In genomic region chr4:109251396-109251795, GRCh38 we compare ENCODE assay signal across 17 cellular contexts. TPM values are rescaled to one million over a fixed set of nuclear protein-coding genes. Genes with fewer than 3 reads are reported as not detected.
A peak's percentile ranks its signal among the peaks of the same experiment; 100 is the strongest.
DNase-seq lines count a peak whose midpoint lies in the region; ATAC-seq, FAIRE-seq and TF ChIP-seq lines count a peak whose summit lies in the region.
"Had no signal": no experiment of that assay in that cellular context is flagged by ENCODE, and none has a peak within 500 bp of the region (broad histone marks: within the 10 kb centered on the region; RNA-seq: fewer than 3 reads in every experiment).

No MANE protein-coding gene starts in this region.

- H3K4me1 ChIP-seq in HepG2 (ENCODE audit: insufficient read depth, low read length) (no peaks in the 10 kb centered on the region; the same call in 1 of the 2 replicates), right lobe of liver (no peaks in the 10 kb centered on the region), ectodermal cell (ENCODE audit: control insufficient read depth, insufficient read depth, low read length) (no peaks in the 10 kb centered on the region), SK-N-SH (ENCODE audit: control insufficient read depth in 1 of 2, insufficient read depth in 2 of 2, low read depth in 1 of 2, low read length in 1 of 2) (no peaks in the 10 kb centered on the region)
- H3K4me1 ChIP-seq: BLaER1 had no signal

- H3K79me2 ChIP-seq in HepG2 (ENCODE audit: insufficient read depth, low read length) (no peaks in the 10 kb centered on the region), SK-N-SH (ENCODE audit: insufficient read depth) (no peaks in the 10 kb centered on the region)

- no peak for TF ChIP-seq CTCF in HepG2 (CRISPR knock-in tag; IDR thresholded peaks at IDR 0.05)
- TF ChIP-seq CTCF in right lobe of liver (IDR thresholded peaks at IDR 0.05): no peak
- no peak for TF ChIP-seq CTCF in SK-N-SH (IDR thresholded peaks at IDR 0.05)
- no peak for TF ChIP-seq CTCF in osteocyte (IDR thresholded peaks at IDR 0.05)

- H3K36me3 ChIP-seq in HepG2 (replicated peaks in 1 of 2; ENCODE audit: control insufficient read depth in 1 of 2, insufficient read depth in 2 of 2, low read length in 2 of 2): no peaks in the 10 kb centered on the region
- no peaks in the 10 kb centered on the region for H3K36me3 ChIP-seq in right lobe of liver
- no peaks in the 10 kb centered on the region for H3K36me3 ChIP-seq in ectodermal cell (ENCODE audit: control insufficient read depth, insufficient read depth, low read length)
- no peaks in the 10 kb centered on the region for H3K36me3 ChIP-seq in SK-N-SH (replicated peaks in 1 of 2; ENCODE audit: control insufficient read depth in 1 of 2, insufficient read depth in 2 of 2, low read length in 1 of 2)
- H3K36me3 ChIP-seq: BLaER1 had no signal

- POLR2A ChIA-PET in HepG2 (lab: Yijun Ruan, JAX): no interaction called here
- POLR2A ChIA-PET in SK-N-SH (lab: Yijun Ruan, JAX): no interaction called here

- H3K36me3 Mint-ChIP-seq in osteocyte (ENCODE audit: unreplicated experiment): no peaks in the 10 kb centered on the region
- H3K36me3 Mint-ChIP-seq: CD8-positive, alpha-beta memory T cell; IgD-negative memory B cell had no signal

- TF ChIP-seq RAD21 in HepG2 (CRISPR knock-in tag; IDR thresholded peaks at IDR 0.05) (no peak), SK-N-SH (IDR thresholded peaks at IDR 0.05; ENCODE audit: low read length) (no peak)

- ATAC-seq in HepG2 (no peak), right lobe of liver (no peak)
- ATAC-seq: HCT116 had no signal

- H3K4me1 Mint-ChIP-seq in osteocyte (ENCODE audit: unreplicated experiment): no peaks in the 10 kb centered on the region
- H3K4me1 Mint-ChIP-seq: CD8-positive, alpha-beta memory T cell; IgD-negative memory B cell had no signal

- H3F3A ChIP-seq in SK-N-SH (replicated peaks; ENCODE audit: insufficient read depth): no peaks in the 10 kb centered on the region

- BruUV-seq in HepG2 (replicated peaks; lab: Mats Ljungman, UMichigan): no TSS peak

- H3K27ac ChIP-seq in HepG2 (ENCODE audit: extremely low read length, insufficient read depth, low read length) (no peak overlapping the region), right lobe of liver (no peak overlapping the region), ectodermal cell (ENCODE audit: insufficient read depth, low read depth, low read length, poor library complexity, severe bottlenecking) (peak overlapping the region; percentile 30), SK-N-SH (ENCODE audit: low read depth in 2 of 2, low read length in 1 of 2) (no peak overlapping the region)
- H3K27ac ChIP-seq: 22Rv1, BLaER1 had no signal

- H3K4me3 Mint-ChIP-seq in osteocyte (ENCODE audit: unreplicated experiment): no peak overlapping the region
- H3K4me3 Mint-ChIP-seq: CD8-positive, alpha-beta memory T cell; IgD-negative memory B cell had no signal

- CTCF ChIA-PET in HepG2 (lab: Yijun Ruan, JAX; ENCODE audit: low intra/inter-chr PET ratio, low total read pairs): no interaction called here
- CTCF ChIA-PET in SK-N-SH (lab: Yijun Ruan, JAX): no interaction called here

- no peaks in the 10 kb centered on the region for H3K9me2 ChIP-seq in SK-N-SH

- TF ChIP-seq POLR2A in HepG2 (IDR thresholded peaks at IDR 0.05; ENCODE audit: insufficient read depth in 1 of 2, low read depth in 2 of 2, low read length in 2 of 2) (no peak), right lobe of liver (IDR thresholded peaks at IDR 0.05) (no peak), H54 (IDR thresholded peaks at IDR 0.05; ENCODE audit: low read depth, low read length) (no peak)

- H3K4me3 ChIP-seq in HepG2 (replicated peaks in 1 of 3; ENCODE audit: insufficient read depth in 1 of 3, low read depth in 2 of 3, low read length in 3 of 3): no peak overlapping the region
- no peak overlapping the region for H3K4me3 ChIP-seq in right lobe of liver
- H3K4me3 ChIP-seq in ectodermal cell (ENCODE audit: insufficient read depth, low read depth, low read length): no peak overlapping the region
- H3K4me3 ChIP-seq in SK-N-SH (ENCODE audit: low read depth in 2 of 2, low read length in 1 of 2): no peak overlapping the region
- H3K4me3 ChIP-seq: BLaER1 had no signal

- H3K27me3 ChIP-seq in HepG2 (ENCODE audit: control insufficient read depth in 1 of 2, insufficient read depth in 2 of 2, low read length in 2 of 2): no peaks in the 10 kb centered on the region
- H3K27me3 ChIP-seq in right lobe of liver: no peaks in the 10 kb centered on the region
- H3K27me3 ChIP-seq in ectodermal cell (ENCODE audit: control insufficient read depth, insufficient read depth, low read length, poor library complexity, severe bottlenecking): no peaks in the 10 kb centered on the region
- H3K27me3 ChIP-seq in SK-N-SH (ENCODE audit: insufficient read depth): no peaks in the 10 kb centered on the region
- H3K27me3 ChIP-seq: BLaER1 had no signal

- H2AFZ ChIP-seq in HepG2 (ENCODE audit: low read length): no peak overlapping the region
- no peak overlapping the region for H2AFZ ChIP-seq in SK-N-SH (ENCODE audit: low read depth)

- H3K9me3 Mint-ChIP-seq in osteocyte (ENCODE audit: unreplicated experiment): no peaks in the 10 kb centered on the region
- H3K9me3 Mint-ChIP-seq: IgD-negative memory B cell had no signal

- no peaks in the 10 kb centered on the region for H3K27me3 Mint-ChIP-seq in osteocyte (ENCODE audit: unreplicated experiment)
- H3K27me3 Mint-ChIP-seq: IgD-negative memory B cell had no signal

- no peak overlapping the region for H3K27ac Mint-ChIP-seq in osteocyte (ENCODE audit: unreplicated experiment)
- H3K27ac Mint-ChIP-seq: CD8-positive, alpha-beta memory T cell had no signal

- H3K9me3 ChIP-seq in HepG2 (ENCODE audit: low read length) (no peaks in the 10 kb centered on the region), right lobe of liver (no peaks in the 10 kb centered on the region), ectodermal cell (ENCODE audit: control insufficient read depth, low read length) (no peaks in the 10 kb centered on the region), SK-N-SH (no peaks in the 10 kb centered on the region)
- H3K9me3 ChIP-seq: BLaER1 had no signal

- peak; percentile 3 for DNase-seq in HepG2 (ENCODE audit: low spot score)
- DNase-seq in right lobe of liver: no peak
- peak; percentile 1 for DNase-seq in kidney tubule cell (ENCODE audit: low spot score)
- no peak for DNase-seq in SK-N-SH
- DNase-seq in H54 (ENCODE audit: insufficient read length, low spot score): no peak
- no peak for DNase-seq in osteocyte (ENCODE audit: extremely low spot score, unreplicated experiment)
- no peak for DNase-seq in NCI-H524 (lab: John Stamatoyannopoulos, UW)
- DNase-seq: AML-193; CD8-positive, alpha-beta memory T cell; DMS53; GF-D8 had no signal

- intact Hi-C loops in HepG2 (cut with micrococcal nuclease; ENCODE audit: unreplicated experiment): no loop called here
- intact Hi-C loops in right lobe of liver (cut with DNase I): no loop called here

- H3K4me2 ChIP-seq in HepG2 (ENCODE audit: low read depth, low read length) (no peak overlapping the region), SK-N-SH (no peak overlapping the region)
- H3K4me2 ChIP-seq: BLaER1 had no signal

- FAIRE-seq in HepG2 (lab: Jason Lieb, UNC) (no peak), H54 (lab: Jason Lieb, UNC) (no peak)
- FAIRE-seq: GM19239 had no signal

- H3K9ac ChIP-seq in HepG2 (ENCODE audit: insufficient read depth, low read depth, low read length) (no peak overlapping the region), SK-N-SH (no peak overlapping the region)
- H3K9ac ChIP-seq: BLaER1 had no signal

- 0% methylated on average over 3 of the region's 3 CpGs for WGBS in HepG2 (ENCODE audit: low lambda C conversion rate)
- WGBS in right lobe of liver (ENCODE audit: insufficient coverage, low coverage, low lambda C conversion rate, missing lambda C conversion rate): 43% methylated on average over 3 of the region's 3 CpGs
- 83 to 92% methylated on average over 3 of the region's 3 CpGs for WGBS in ectodermal cell, 2 experiments
- 0% methylated on average over 3 of the region's 3 CpGs for WGBS in SK-N-SH (ENCODE audit: low lambda C conversion rate)

- TF ChIP-seq EP300 in HepG2 (IDR thresholded peaks at IDR 0.05; ENCODE audit: low read depth in 2 of 2, low read length in 2 of 2): no peak
- TF ChIP-seq EP300 in HepG2 (CRISPR knock-in tag; IDR thresholded peaks at IDR 0.05; ENCODE audit: borderline replicate concordance): no peak
- TF ChIP-seq EP300 in SK-N-SH (IDR thresholded peaks at IDR 0.05; ENCODE audit: borderline replicate concordance in 1 of 2, low read depth in 1 of 2, low read length in 1 of 2): no peak

- H4K20me1 ChIP-seq in HepG2 (ENCODE audit: insufficient read depth, low read length) (no peaks in the 10 kb centered on the region), SK-N-SH (ENCODE audit: insufficient read depth) (no peaks in the 10 kb centered on the region)
- H4K20me1 ChIP-seq: BLaER1 had no signal

- in situ Hi-C loops in HepG2 (cut with HindIII; ENCODE audit: extremely low pct_ligation_motif_present, low pct_unique_long_range_greater_than_20kb): no loop called here

RNA-seq across cellular contexts. Expression of gene COL25A1, which starts 51.1 kb away (rescaled TPM):
- total RNA-seq in HepG2 (2016; rRNA removed; fragmentation: Illumina TruSeq; extraction: Trizol) (not detected in 2 replicates), right lobe of liver (1 to 10 TPM in 3 of 6 experiments, under 1 TPM in 3; 0.06 to 4.8 (median 1.3) TPM), osteocyte (1.3 and 1.8 TPM in 2 replicates)
- total RNA-seq in HepG2 (2016; cell fraction: cytosol; rRNA removed; fragmentation: Illumina TruSeq; extraction: Trizol; ENCODE audit: low read depth): not detected in 2 replicates
- total RNA-seq in HepG2 (2016; cell fraction: insoluble cytoplasmic fraction; rRNA removed; fragmentation: Illumina TruSeq; extraction: Trizol): not detected in 2 replicates
- not detected in 2 replicates for total RNA-seq in HepG2 (2016; cell fraction: membrane; rRNA removed; fragmentation: Illumina TruSeq; extraction: Trizol)
- not detected in 2 replicates for total RNA-seq in HepG2 (2016; cell fraction: nucleus; rRNA removed; fragmentation: Illumina TruSeq; extraction: Trizol)
- polyA plus RNA-seq in HepG2 (2011; rRNA removed) (not detected in 2 replicates), SK-N-SH (2012; rRNA removed) (not detected in 2 replicates)
- not detected in 2 replicates for polyA plus RNA-seq in HepG2 (2011; cell fraction: cytosol; rRNA removed)
- 0.02 and 0.05 TPM in 2 replicates for polyA plus RNA-seq in HepG2 (2011; cell fraction: nucleus; rRNA removed)
- polyA plus RNA-seq in HepG2 (2012): 0.03 TPM in 1 of 2 replicates, not detected in the other
- not detected in 2 replicates for polyA plus RNA-seq in HepG2 (2016; cell fraction: cytosol; fragmentation: Illumina TruSeq; extraction: Trizol; ENCODE audit: low read depth)
- not detected in 2 replicates for polyA plus RNA-seq in HepG2 (2016; cell fraction: insoluble cytoplasmic fraction; fragmentation: Illumina TruSeq; extraction: Trizol; ENCODE audit: low read depth)
- not detected in 2 replicates for polyA plus RNA-seq in HepG2 (2016; cell fraction: membrane; fragmentation: Illumina TruSeq; extraction: Trizol; ENCODE audit: low read depth)
- not detected in 2 replicates for polyA plus RNA-seq in HepG2 (2016; cell fraction: nucleus; fragmentation: Illumina TruSeq; extraction: Trizol; ENCODE audit: insufficient read depth, low read depth)
- polyA minus RNA-seq in HepG2 (2011; rRNA and poly(A)+ RNA removed; ENCODE audit: low replicate concordance): 23.4 TPM in 1 of 2 replicates, not detected in the other
- polyA minus RNA-seq in HepG2 (2011; cell fraction: cytosol; rRNA and poly(A)+ RNA removed): not detected in 2 replicates
- 0.13 TPM in 1 of 2 replicates, not detected in the other for polyA minus RNA-seq in HepG2 (2011; cell fraction: nucleus; rRNA and poly(A)+ RNA removed)
- 0.96 TPM for polyA plus RNA-seq in ectodermal cell (2013, experiment 1 of 4)
- polyA plus RNA-seq in ectodermal cell (2013, experiment 2 of 4): 0.92 TPM
- 1.3 TPM for polyA plus RNA-seq in ectodermal cell (2013, experiment 3 of 4)
- 1.8 TPM for polyA plus RNA-seq in ectodermal cell (2013, experiment 4 of 4)
- 0.01 TPM in 2 replicates for polyA plus RNA-seq in SK-N-SH (2012; cell fraction: cytosol; rRNA removed)
- not detected in 2 replicates for polyA plus RNA-seq in SK-N-SH (2012; cell fraction: nucleus; rRNA removed)
- total RNA-seq: CD8-positive, alpha-beta memory T cell had no signal
- polyA plus RNA-seq: CD8-positive, alpha-beta memory T cell; IgD-negative memory B cell had no signal

Comparison
In these comparisons a context has a peak if more than half of its experiments do, and no peak if none do; other contexts are left out.
1. DNase-seq: peak in HepG2 (single experiment) and kidney tubule cell (single experiment); none in right lobe of liver (0 of 3), SK-N-SH (single experiment), H54 (single experiment), osteocyte (single experiment) and NCI-H524 (0 of 2).